8 cellular contexts compared by ENCODE assay signal in the genomic region with DNA sequence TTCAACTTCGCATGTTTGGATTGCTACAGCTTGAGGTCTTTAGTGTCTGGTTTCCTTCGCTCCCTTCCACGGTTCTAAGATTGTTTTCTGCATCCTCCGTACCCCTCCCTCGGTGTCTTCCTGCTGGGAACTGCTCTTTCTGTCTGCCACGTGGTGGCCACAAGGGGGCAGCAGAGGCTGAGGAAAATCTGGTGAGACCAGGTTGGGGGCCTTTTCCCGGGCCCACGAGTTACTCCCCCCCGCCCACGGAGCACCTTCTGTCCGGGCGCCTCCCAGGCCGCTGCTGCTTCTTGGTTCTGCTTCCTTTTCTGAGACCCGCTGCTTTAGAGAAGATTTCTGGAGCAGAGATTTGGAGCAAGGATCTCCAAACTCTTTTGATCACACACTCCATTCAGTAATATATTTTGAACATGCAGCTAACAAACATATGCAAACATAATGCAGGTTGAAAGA. TPM values are rescaled to one million over a fixed set of nuclear protein-coding genes. Genes with fewer than 3 reads are reported as not detected.
A peak's percentile ranks its signal among the peaks of the same experiment; 100 is the strongest.
DNase-seq lines count a peak whose midpoint lies in the region; ATAC-seq lines count a peak whose summit lies in the region.

No MANE protein-coding gene starts in this region.

- no peak overlapping the region for H3K27ac ChIP-seq in caudate nucleus (ENCODE audit: low read depth, low read length)

- ATAC-seq in left colon (peak; percentile 68), HG03095 (IDR thresholded peaks at IDR 0.05; ENCODE audit: unreplicated experiment) (no peak)

- intact Hi-C loops in left colon (cut with DNase I, micrococcal nuclease) = loop anchor here in 1 of 2 donors (5.0 kb wide), 1 partner anchor 128 kb away; no protein-coding TSS in a partner anchor

- DNase-seq in NCI-H1417 (lab: John Stamatoyannopoulos, UW) = peak; percentile 59 to 74 (median 61)
- no peak for DNase-seq in NCI-H1417 treated with DMSO at 0.1 percent for 48 hours (lab: John Stamatoyannopoulos, UW)
- DNase-seq in NCI-H1105 (lab: John Stamatoyannopoulos, UW) = peak; percentile 38
- peak; percentile 25 to 47 (median 36) for DNase-seq in activated CD4-positive, CD25-positive, alpha-beta regulatory T cell (lab: John Stamatoyannopoulos, UW)
- DNase-seq in caudate nucleus (lab: John Stamatoyannopoulos, UW) = peak in 55 of 61 donors; percentile 7 to 78 (median 51)
- peak; percentile 63 to 84 for DNase-seq in left colon
- DNase-seq in stimulated activated CD4-positive, alpha-beta T cell treated with anti-CD3 and anti-CD28 coated beads, Interleukin-1b, Interleukin-23, amount 100 ng/mL, for 24 hours (ENCODE audit: low read depth in 4 of 4, low spot score in 1 of 4) = peak; percentile 39 to 65 (median 54)

RNA-seq across cellular contexts. Expression of a gene that starts 21.1 kb away (rescaled TPM):
- 1 to 10 TPM; 4.1 to 4.3 TPM for total RNA-seq in left colon

RNA-seq across cellular contexts. Expression of a gene that starts 52.5 kb away (rescaled TPM):
- 10 to 100 TPM in 1 of 2 donors, 1 to 10 TPM in 1; 5.6 to 11.1 TPM for total RNA-seq in left colon

RNA-seq across cellular contexts. Expression of a gene that starts 55.0 kb away (rescaled TPM):
- 10 to 100 TPM; 41.5 to 49.6 TPM for total RNA-seq in left colon
